In the genomic region with DNA sequence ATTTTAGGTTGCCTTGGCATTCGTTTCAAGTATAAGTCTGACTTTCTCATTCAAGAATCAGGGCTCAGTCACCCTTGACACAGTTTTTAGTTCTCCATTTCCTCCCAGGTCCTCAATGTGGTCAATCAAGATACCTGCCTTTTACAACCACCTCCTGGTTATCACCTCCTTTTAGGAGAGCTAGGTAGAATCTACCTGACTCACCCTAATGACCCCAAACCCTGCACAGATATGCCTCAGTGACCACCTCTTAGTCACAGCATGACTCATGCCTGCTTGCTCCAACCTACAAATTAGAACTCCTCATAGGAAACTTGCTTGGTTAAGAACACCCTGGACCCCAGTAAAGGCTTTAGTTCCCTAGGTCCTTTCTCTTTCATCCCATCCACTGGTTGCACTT, we compare ENCODE assay signal across 13 cellular contexts. TPM values are rescaled to one million over a fixed set of nuclear protein-coding genes. Genes with fewer than 3 reads are reported as not detected.
DNase-seq lines count a peak whose midpoint lies in the region; ATAC-seq, FAIRE-seq and TF ChIP-seq lines count a peak whose summit lies in the region.
"Had no signal": no experiment of that assay in that cellular context is flagged by ENCODE, and none has a peak within 500 bp of the region (broad histone marks: within the 10 kb centered on the region; RNA-seq: fewer than 3 reads in every experiment).

No MANE protein-coding gene starts in this region.

- no peak overlapping the region for H3K4me3 Mint-ChIP-seq in activated naive CD4-positive, alpha-beta T cell treated with anti-CD3 and anti-CD28 coated beads, Interleukin-2, amount 10 ng/mL, durations not matched to agents 7 days and 5 days
- H3K4me3 Mint-ChIP-seq: IgD-negative memory B cell; stimulated activated naive CD8-positive, alpha-beta T cell treated with anti-CD3 and anti-CD28 coated beads, Interleukin-15, Interleukin-2, amounts not matched to agents 100 ng/mL and 50 ng/mL, for 24 hours had no signal

- H3K36me3 Mint-ChIP-seq in activated naive CD4-positive, alpha-beta T cell treated with anti-CD3 and anti-CD28 coated beads, Interleukin-2, amount 10 ng/mL, durations not matched to agents 7 days and 5 days: no peaks in the 10 kb centered on the region

- ATAC-seq in HCT116 (peak; percentile 97), GM19328 (IDR thresholded peaks at IDR 0.05; ENCODE audit: unreplicated experiment) (no peak)

- TF ChIP-seq CTCF in HCT116 (IDR thresholded peaks at IDR 0.05 in 2 of 3, conservative IDR thresholded peaks at IDR 0.05 in 1 of 3; ENCODE audit: borderline replicate concordance in 1 of 3, insufficient read depth in 1 of 3, low read depth in 2 of 3, low read length in 2 of 3) (no peak), RWPE1 (conservative IDR thresholded peaks at IDR 0.05; ENCODE audit: low read depth) (no peak)

- peak; percentile 25 for DNase-seq in GM12891 (ENCODE audit: insufficient read length, low spot score)
- peak; percentile 91 for DNase-seq in HCT116 (ENCODE audit: low read depth, low spot score)
- DNase-seq in RWPE1 (ENCODE audit: low spot score): peak; percentile 79
- peak; percentile 21 for DNase-seq in kidney glomerular epithelial cell (lab: John Stamatoyannopoulos, UW)
- no peak for DNase-seq in NCI-H1105 (lab: John Stamatoyannopoulos, UW)
- no peak for DNase-seq in activated naive CD4-positive, alpha-beta T cell treated with anti-CD3 and anti-CD28 coated beads, Interleukin-2, amount 10 ng/mL, durations not matched to agents 7 days and 5 days
- DNase-seq: activated CD4-positive, alpha-beta T cell treated with anti-CD3 and anti-CD28 coated beads for 1 hour; activated naive CD4-positive, alpha-beta T cell treated with Interleukin-2 at 50 U/mL for 16 hours; Caco-2; NCI-H524 had no signal

- CTCF ChIA-PET in HCT116 (lab: Charles Lee): interaction anchor here (2.6 kb wide), 1 partner anchor 176 kb away, joined by 7 read pairs; no protein-coding TSS in a partner anchor
- CTCF ChIA-PET in RWPE1 (lab: Yijun Ruan, JAX): interaction anchor here (0.6 kb wide), 1 partner anchor 14 kb away, joined by 3 read pairs; no protein-coding TSS in a partner anchor
- CTCF ChIA-PET in activated naive CD4-positive, alpha-beta T cell treated with anti-CD3 and anti-CD28 coated beads, Interleukin-2, amount 10 ng/mL, durations not matched to agents 7 days and 5 days (lab: Charles Lee): no interaction called here

- H3K4me1 Mint-ChIP-seq in activated naive CD4-positive, alpha-beta T cell treated with anti-CD3 and anti-CD28 coated beads, Interleukin-2, amount 10 ng/mL, durations not matched to agents 7 days and 5 days: no peaks in the 10 kb centered on the region

- H3K4me1 ChIP-seq in HCT116 (ENCODE audit: control insufficient read depth in 1 of 2, insufficient read depth in 2 of 2, low read length in 2 of 2): peaks cover 27 to 49% of the 10 kb centered on the region in 2 experiments
- H3K4me1 ChIP-seq: Caco-2 had no signal

- RAD21 ChIA-PET in HCT116 (lab: Charles Lee; ENCODE audit: low non-redundant PET in 1 of 2, low total read pairs in 2 of 2, uncharacterized antibody in 2 of 2, unreplicated experiment in 2 of 2): no interaction called here

- no peaks in the 10 kb centered on the region for H3K9me3 ChIP-seq in HCT116 (ENCODE audit: control insufficient read depth in 1 of 2, insufficient read depth in 1 of 2, low read depth in 1 of 2, low read length in 2 of 2)
- H3K9me3 ChIP-seq: Caco-2 had no signal

- H3K9me3 Mint-ChIP-seq in activated naive CD4-positive, alpha-beta T cell treated with anti-CD3 and anti-CD28 coated beads, Interleukin-2, amount 10 ng/mL, durations not matched to agents 7 days and 5 days: no peaks in the 10 kb centered on the region
- H3K9me3 Mint-ChIP-seq: stimulated activated naive CD8-positive, alpha-beta T cell treated with anti-CD3 and anti-CD28 coated beads, Interleukin-15, Interleukin-2, amounts not matched to agents 100 ng/mL and 50 ng/mL, for 24 hours had no signal

- intact Hi-C loops in HCT116 (cut with micrococcal nuclease): no loop called here

- peak overlapping the region; percentile 71 for H3K27ac ChIP-seq in HCT116 (ENCODE audit: low read depth, low read length)
- no peak overlapping the region for H3K27ac ChIP-seq in RWPE1

- no peak overlapping the region for H3K27ac Mint-ChIP-seq in activated naive CD4-positive, alpha-beta T cell treated with anti-CD3 and anti-CD28 coated beads, Interleukin-2, amount 10 ng/mL, durations not matched to agents 7 days and 5 days
- H3K27ac Mint-ChIP-seq: IgD-negative memory B cell; stimulated activated naive CD8-positive, alpha-beta T cell treated with anti-CD3 and anti-CD28 coated beads, Interleukin-15, Interleukin-2, amounts not matched to agents 100 ng/mL and 50 ng/mL, for 24 hours had no signal

- peaks cover 27% of the 10 kb centered on the region for H3K79me2 ChIP-seq in HCT116 (ENCODE audit: insufficient read depth, low read length)

- no TSS peak for BruUV-seq in HCT116 (replicated peaks; lab: Mats Ljungman, UMichigan)

- H3K27me3 Mint-ChIP-seq in activated naive CD4-positive, alpha-beta T cell treated with anti-CD3 and anti-CD28 coated beads, Interleukin-2, amount 10 ng/mL, durations not matched to agents 7 days and 5 days: no peaks in the 10 kb centered on the region
- H3K27me3 Mint-ChIP-seq: stimulated activated naive CD8-positive, alpha-beta T cell treated with anti-CD3 and anti-CD28 coated beads, Interleukin-15, Interleukin-2, amounts not matched to agents 100 ng/mL and 50 ng/mL, for 24 hours had no signal

- peak overlapping the region in 1 of 2 experiments; percentile 41; a peak in 2 of 4 replicates for H3K4me3 ChIP-seq in HCT116 (replicated peaks in 1 of 2; ENCODE audit: low read depth in 1 of 2, low read length in 2 of 2)

- no peak overlapping the region for H2AFZ ChIP-seq in HCT116 (ENCODE audit: low read depth, low read length, poor library complexity, severe bottlenecking)

- FAIRE-seq in GM12891 (lab: Jason Lieb, UNC): peak; percentile 87

- no peaks in the 10 kb centered on the region for H3K9me2 ChIP-seq in HCT116 (ENCODE audit: insufficient read depth)

- TF ChIP-seq POLR2A in GM12891 (IDR thresholded peaks at IDR 0.05; ENCODE audit: low read depth, low read length) (no peak), HCT116 (IDR thresholded peaks at IDR 0.05; ENCODE audit: borderline replicate concordance, extremely low read depth, insufficient read depth, insufficient read length) (no peak)

- peak overlapping the region; percentile 74 for H3K4me2 ChIP-seq in HCT116 (ENCODE audit: low read length)

- no peaks in the 10 kb centered on the region for H3K27me3 ChIP-seq in HCT116 (ENCODE audit: insufficient read depth, low read length)

- no peaks in the 10 kb centered on the region for H4K20me1 ChIP-seq in HCT116 (ENCODE audit: insufficient read depth)

- H3K9ac ChIP-seq in HCT116 (ENCODE audit: low read length): peak overlapping the region; percentile 40

- H3K36me3 ChIP-seq in HCT116 (ENCODE audit: control insufficient read depth in 1 of 2, insufficient read depth in 2 of 2, low read length in 2 of 2): no peaks in the 10 kb centered on the region

- no peak; the same call in 1 of the 2 replicates for TF ChIP-seq RAD21 in HCT116 (IDR thresholded peaks at IDR 0.05; ENCODE audit: low read depth)

- POLR2A ChIA-PET in HCT116 (lab: Charles Lee): interaction anchor here (1.3 kb wide), 1 partner anchor 11 kb away, joined by 4 read pairs; no protein-coding TSS in a partner anchor
- POLR2A ChIA-PET in RWPE1 (lab: Yijun Ruan, JAX; ENCODE audit: low non-redundant PET): no interaction called here

TF ChIP-seq in GM12891, 5 proteins besides CTCF, POLR2A, EP300 and RAD21:
- TF ChIP-seq TAF1 (IDR thresholded peaks at IDR 0.05; ENCODE audit: low read depth, low read length): no peak
- peak; percentile 35 for TF ChIP-seq PAX5 (IDR thresholded peaks at IDR 0.05; ENCODE audit: insufficient read depth, low read length, severe bottlenecking)
- peak; percentile 52 for TF ChIP-seq SPI1 (IDR thresholded peaks at IDR 0.05; ENCODE audit: low read depth, low read length)

TF ChIP-seq in HCT116, 20 proteins besides CTCF, POLR2A, EP300 and RAD21 (continues in another document):
- TF ChIP-seq POLR2AphosphoS5 (IDR thresholded peaks at IDR 0.05; ENCODE audit: low read depth, low read length): 0 out of 2 replicates have a peak, but pooled peaks have one; percentile 37
- TF ChIP-seq, protein P1, sequence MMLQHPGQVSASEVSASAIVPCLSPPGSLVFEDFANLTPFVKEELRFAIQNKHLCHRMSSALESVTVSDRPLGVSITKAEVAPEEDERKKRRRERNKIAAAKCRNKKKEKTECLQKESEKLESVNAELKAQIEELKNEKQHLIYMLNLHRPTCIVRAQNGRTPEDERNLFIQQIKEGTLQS (IDR thresholded peaks at IDR 0.05): peak; percentile 37; the same call in 1 of the 2 replicates
- TF ChIP-seq CBX3 (IDR thresholded peaks at IDR 0.05; ENCODE audit: low read depth): peak; percentile 94; the same call in 1 of the 2 replicates
- peak; percentile 95 for TF ChIP-seq JUND (IDR thresholded peaks at IDR 0.05)
- TF ChIP-seq SP1 (IDR thresholded peaks at IDR 0.05; ENCODE audit: low read depth): peak; percentile 84
- TF ChIP-seq, protein P2, sequence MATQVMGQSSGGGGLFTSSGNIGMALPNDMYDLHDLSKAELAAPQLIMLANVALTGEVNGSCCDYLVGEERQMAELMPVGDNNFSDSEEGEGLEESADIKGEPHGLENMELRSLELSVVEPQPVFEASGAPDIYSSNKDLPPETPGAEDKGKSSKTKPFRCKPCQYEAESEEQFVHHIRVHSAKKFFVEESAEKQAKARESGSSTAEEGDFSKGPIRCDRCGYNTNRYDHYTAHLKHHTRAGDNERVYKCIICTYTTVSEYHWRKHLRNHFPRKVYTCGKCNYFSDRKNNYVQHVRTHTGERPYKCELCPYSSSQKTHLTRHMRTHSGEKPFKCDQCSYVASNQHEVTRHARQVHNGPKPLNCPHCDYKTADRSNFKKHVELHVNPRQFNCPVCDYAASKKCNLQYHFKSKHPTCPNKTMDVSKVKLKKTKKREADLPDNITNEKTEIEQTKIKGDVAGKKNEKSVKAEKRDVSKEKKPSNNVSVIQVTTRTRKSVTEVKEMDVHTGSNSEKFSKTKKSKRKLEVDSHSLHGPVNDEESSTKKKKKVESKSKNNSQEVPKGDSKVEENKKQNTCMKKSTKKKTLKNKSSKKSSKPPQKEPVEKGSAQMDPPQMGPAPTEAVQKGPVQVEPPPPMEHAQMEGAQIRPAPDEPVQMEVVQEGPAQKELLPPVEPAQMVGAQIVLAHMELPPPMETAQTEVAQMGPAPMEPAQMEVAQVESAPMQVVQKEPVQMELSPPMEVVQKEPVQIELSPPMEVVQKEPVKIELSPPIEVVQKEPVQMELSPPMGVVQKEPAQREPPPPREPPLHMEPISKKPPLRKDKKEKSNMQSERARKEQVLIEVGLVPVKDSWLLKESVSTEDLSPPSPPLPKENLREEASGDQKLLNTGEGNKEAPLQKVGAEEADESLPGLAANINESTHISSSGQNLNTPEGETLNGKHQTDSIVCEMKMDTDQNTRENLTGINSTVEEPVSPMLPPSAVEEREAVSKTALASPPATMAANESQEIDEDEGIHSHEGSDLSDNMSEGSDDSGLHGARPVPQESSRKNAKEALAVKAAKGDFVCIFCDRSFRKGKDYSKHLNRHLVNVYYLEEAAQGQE (IDR thresholded peaks at IDR 0.05; ENCODE audit: low read depth): no peak
- TF ChIP-seq SRF (IDR thresholded peaks at IDR 0.05; ENCODE audit: low read depth): peak; percentile 81

RNA-seq across cellular contexts. Expression of a gene that starts 22.5 kb away (rescaled TPM):
- polyA plus RNA-seq in GM12891 (2012; ENCODE audit: low read depth, missing spikeins): 16.7 TPM
- total RNA-seq in HCT116 (2021; ENCODE audit: unreplicated experiment): 21.5 TPM
- 11.8 and 13.3 TPM in 2 replicates for polyA plus RNA-seq in HCT116 (2012)

Comparison
In these comparisons a context has a peak if more than half of its experiments do, and no peak if none do; other contexts are left out.
1. DNase-seq: peak in GM12891 (single experiment), HCT116 (single experiment), RWPE1 (single experiment) and kidney glomerular epithelial cell (single experiment); none in NCI-H1105 (single experiment) and activated naive CD4-positive, alpha-beta T cell treated with anti-CD3 and anti-CD28 coated beads, Interleukin-2, amount 10 ng/mL, durations not matched to agents 7 days and 5 days (single experiment).